In genomic region chr4:118991686-118992085, GRCh38 we compare ENCODE assay signal across 13 cellular contexts.
DNase-seq lines count a peak whose midpoint lies in the region; ATAC-seq and TF ChIP-seq lines count a peak whose summit lies in the region.
"Had no signal": no experiment of that assay in that cellular context is flagged by ENCODE, and none has a peak within 500 bp of the region (broad histone marks: within the 10 kb centered on the region; RNA-seq: fewer than 3 reads in every experiment).

No MANE protein-coding gene starts in this region.

- intact Hi-C loops in esophagus muscularis mucosa (cut with DNase I): loop anchor here (5.0 kb wide), 1 partner anchor 36 kb away; no protein-coding TSS in a partner anchor

- ATAC-seq in GM18511 (IDR thresholded peaks at IDR 0.05; ENCODE audit: unreplicated experiment): peak; percentile 58
- no peak for ATAC-seq in GM21526 (IDR thresholded peaks at IDR 0.05; ENCODE audit: low FRiP score, unreplicated experiment)

- no peaks in the 10 kb centered on the region for H3K27me3 Mint-ChIP-seq in IgD-negative memory B cell

- H3K27ac ChIP-seq in esophagus muscularis mucosa (replicated peaks in 1 of 4) (peak overlapping the region; percentile 85 to 91 (median 90)), skeletal muscle tissue (ENCODE audit: low read depth, low read length) (peak overlapping the region; percentile 81)
- H3K27ac ChIP-seq: adrenal gland; BLaER1 treated with 17β-estradiol and CSF1 and Interleukin-3, amounts not matched to agents 10 nM and 100 nM; colonic mucosa; KMS-11 had no signal

- no peak for TF ChIP-seq CTCF in esophagus muscularis mucosa (IDR thresholded peaks at IDR 0.05)

- H3K4me3 ChIP-seq in esophagus muscularis mucosa (no peak overlapping the region), skeletal muscle tissue (ENCODE audit: low read length in 3 of 3) (no peak overlapping the region)
- H3K4me3 ChIP-seq: adrenal gland; BLaER1 treated with 17β-estradiol and CSF1 and Interleukin-3, amounts not matched to agents 10 nM and 100 nM; colonic mucosa had no signal

- H3K27ac Mint-ChIP-seq in IgD-negative memory B cell: no peak overlapping the region
- H3K27ac Mint-ChIP-seq: stimulated activated naive CD8-positive, alpha-beta T cell treated with anti-CD3 and anti-CD28 coated beads, Interleukin-15, Interleukin-2, amounts not matched to agents 100 ng/mL and 50 ng/mL, for 24 hours had no signal

- no peaks in the 10 kb centered on the region for H3K36me3 Mint-ChIP-seq in IgD-negative memory B cell

- H3K36me3 ChIP-seq in esophagus muscularis mucosa (no peaks in the 10 kb centered on the region), skeletal muscle tissue (ENCODE audit: control insufficient read depth in 3 of 3, insufficient read depth in 3 of 3, low read length in 3 of 3) (no peaks in the 10 kb centered on the region)
- H3K36me3 ChIP-seq: adrenal gland; BLaER1 treated with 17β-estradiol and CSF1 and Interleukin-3, amounts not matched to agents 10 nM and 100 nM; colonic mucosa had no signal

- H3K4me1 ChIP-seq in esophagus muscularis mucosa (peaks cover 66 to 98% (median 94%) of the 10 kb centered on the region in 4 donors), skeletal muscle tissue (ENCODE audit: control insufficient read depth in 3 of 3, insufficient read depth in 3 of 3, low read length in 3 of 3) (peaks cover 36 to 59% (median 46%) of the 10 kb centered on the region in 3 donors)
- H3K4me1 ChIP-seq: adrenal gland, colonic mucosa had no signal

- H3K27me3 ChIP-seq in esophagus muscularis mucosa: no peaks in the 10 kb centered on the region
- H3K27me3 ChIP-seq in skeletal muscle tissue (ENCODE audit: control insufficient read depth in 3 of 3, insufficient read depth in 3 of 3, low read length in 3 of 3): no peaks in the 10 kb centered on the region
- H3K27me3 ChIP-seq: adrenal gland; BLaER1 treated with 17β-estradiol and CSF1 and Interleukin-3, amounts not matched to agents 10 nM and 100 nM; colonic mucosa had no signal

- no peak for TF ChIP-seq EP300 in esophagus muscularis mucosa (IDR thresholded peaks at IDR 0.05)

- peak overlapping the region in 3 of 4 donors; percentile 60 to 81 (median 64) for H3K4me3 Mint-ChIP-seq in IgD-negative memory B cell
- H3K4me3 Mint-ChIP-seq: stimulated activated naive CD8-positive, alpha-beta T cell treated with anti-CD3 and anti-CD28 coated beads, Interleukin-15, Interleukin-2, amounts not matched to agents 100 ng/mL and 50 ng/mL, for 24 hours had no signal

- H3K9ac ChIP-seq in skeletal muscle tissue (ENCODE audit: low read depth in 1 of 3, low read length in 3 of 3): no peak overlapping the region
- H3K9ac ChIP-seq: BLaER1 treated with 17β-estradiol and CSF1 and Interleukin-3, amounts not matched to agents 10 nM and 100 nM; KMS-11 had no signal

- H3K9me3 ChIP-seq in esophagus muscularis mucosa (no peaks in the 10 kb centered on the region), skeletal muscle tissue (ENCODE audit: control insufficient read depth in 3 of 3, low read length in 3 of 3) (no peaks in the 10 kb centered on the region)
- H3K9me3 ChIP-seq: adrenal gland; BLaER1 treated with 17β-estradiol and CSF1 and Interleukin-3, amounts not matched to agents 10 nM and 100 nM; colonic mucosa had no signal

- no peak for TF ChIP-seq POLR2A in esophagus muscularis mucosa (IDR thresholded peaks at IDR 0.05; ENCODE audit: low read depth)

- 62% methylated on average over 5 of the region's 5 CpGs for WGBS in esophagus muscularis mucosa

- DNase-seq in esophagus muscularis mucosa (ENCODE audit: extremely low spot score) (no peak), HT-29 (ENCODE audit: low spot score) (no peak), amygdala (lab: John Stamatoyannopoulos, UW) (no peak)
- DNase-seq: adrenal gland, colonic mucosa, NCI-H1930 had no signal

- H3K4me1 Mint-ChIP-seq in IgD-negative memory B cell: peaks cover 7 to 9% (median 7%) of the 10 kb centered on the region in 3 donors

- no peaks in the 10 kb centered on the region for H3K9me3 Mint-ChIP-seq in IgD-negative memory B cell
- H3K9me3 Mint-ChIP-seq: stimulated activated naive CD8-positive, alpha-beta T cell treated with anti-CD3 and anti-CD28 coated beads, Interleukin-15, Interleukin-2, amounts not matched to agents 100 ng/mL and 50 ng/mL, for 24 hours had no signal
